Comparison of ENCODE assay signal across 7 cellular contexts in the genomic region with DNA sequence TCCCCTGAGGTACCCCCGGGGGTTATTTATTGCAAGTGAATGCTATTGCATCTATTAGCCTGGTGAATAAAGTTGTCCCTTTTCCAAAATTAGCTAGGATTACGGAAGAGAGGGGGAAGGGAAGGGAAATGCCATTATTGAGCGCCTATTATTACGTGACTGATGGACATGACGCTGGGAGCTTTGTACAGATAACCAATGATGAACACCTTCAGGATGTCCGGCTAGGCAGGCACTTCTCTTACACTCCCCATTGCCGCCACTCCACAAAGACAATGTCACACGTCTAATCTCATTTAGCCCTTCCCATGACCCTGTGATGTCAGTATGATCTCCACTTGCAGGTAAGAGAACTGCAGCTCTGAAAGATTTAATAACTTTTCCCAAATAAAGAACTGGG. TPM values are rescaled to one million over a fixed set of nuclear protein-coding genes. Genes with fewer than 3 reads are reported as not detected.
"Had no signal": no experiment of that assay in that cellular context is flagged by ENCODE, and none has a peak within 500 bp of the region (broad histone marks: within the 10 kb centered on the region; RNA-seq: fewer than 3 reads in every experiment).

No MANE protein-coding gene starts in this region.

- H3K27ac Mint-ChIP-seq: HFFc6, IgD-negative memory B cell had no signal

- H3K4me3 Mint-ChIP-seq: H9, HFFc6, IgD-negative memory B cell had no signal

- H3K27ac ChIP-seq: GM23248 had no signal

- DNase-seq: GM23248, GOT3, H9, HCEC 1CT, HFFc6, KBM-7 had no signal

- H3K36me3 Mint-ChIP-seq: IgD-negative memory B cell had no signal

- H3K4me3 ChIP-seq: GM23248 had no signal

- H3K9me3 Mint-ChIP-seq: H9, HFFc6, IgD-negative memory B cell had no signal

RNA-seq across cellular contexts. Expression of gene GABRP, which starts 9.4 kb away (rescaled TPM):
- total RNA-seq: GM23248, HFFc6 had no signal
